ENCODE assay signal across 8 cellular contexts in the genomic region with DNA sequence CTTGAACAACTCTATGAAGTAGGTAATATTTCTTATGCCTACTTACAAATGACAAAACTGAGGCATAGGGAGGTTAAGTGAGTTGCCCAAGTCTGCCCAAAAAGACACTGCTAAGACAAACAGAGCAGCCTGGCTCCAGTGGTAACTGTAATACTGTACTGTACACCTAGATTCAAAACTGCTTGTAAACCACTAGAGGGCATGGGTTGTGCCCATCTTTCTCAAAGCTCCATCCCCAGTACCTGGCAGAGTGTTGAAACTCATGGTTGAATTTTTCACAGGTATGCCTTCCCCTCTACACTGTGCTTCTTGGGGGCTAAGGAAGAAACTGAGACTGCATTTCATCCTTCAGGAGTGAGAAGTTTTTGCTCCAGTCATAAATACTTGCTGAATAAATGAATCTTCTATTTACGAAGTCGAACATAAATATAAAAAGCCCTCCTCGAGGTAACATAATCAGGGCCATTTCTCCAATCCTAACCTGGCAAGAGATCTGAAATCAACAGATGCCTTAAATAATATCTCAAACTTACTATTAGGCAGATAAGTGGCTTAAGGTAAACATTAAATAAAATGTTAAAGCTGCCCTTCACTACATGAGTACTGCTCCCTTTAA. TPM values are rescaled to one million over a fixed set of nuclear protein-coding genes. Genes with fewer than 3 reads are reported as not detected.
DNase-seq lines count a peak whose midpoint lies in the region; ATAC-seq lines count a peak whose summit lies in the region.

No MANE protein-coding gene starts in this region.

- DNase-seq in Ammon's horn (ENCODE audit: low spot score) = peak; percentile 76
- DNase-seq in OCI-M1 (lab: John Stamatoyannopoulos, UW) = peak; percentile 64
- DNase-seq in Right ventricle myocardium superior = no peak
- DNase-seq in putamen (ENCODE audit: low spot score) = peak; percentile 29
- no peak for DNase-seq in iPS-NIHi7 (ENCODE audit: extremely low spot score)

- intact Hi-C loops in Right ventricle myocardium superior (cut with DNase I) = no loop called here

- no peaks in the 10 kb centered on the region for H3K9me3 Mint-ChIP-seq in IgD-negative memory B cell
- H3K9me3 Mint-ChIP-seq in activated naive CD4-positive, alpha-beta T cell treated with anti-CD3 and anti-CD28 coated beads, Interleukin-2, amount 50 U/mL, for 24 hours = no peaks in the 10 kb centered on the region

- H3K4me3 Mint-ChIP-seq in IgD-negative memory B cell = peak overlapping the region; percentile 69 to 100 (median 96)
- H3K4me3 Mint-ChIP-seq in activated naive CD4-positive, alpha-beta T cell treated with anti-CD3 and anti-CD28 coated beads, Interleukin-2, amount 50 U/mL, for 24 hours = peak overlapping the region; percentile 91

- peaks cover 30 to 37% (median 30%) of the 10 kb centered on the region in 3 donors for H3K4me1 Mint-ChIP-seq in IgD-negative memory B cell
- H3K4me1 Mint-ChIP-seq in activated naive CD4-positive, alpha-beta T cell treated with anti-CD3 and anti-CD28 coated beads, Interleukin-2, amount 50 U/mL, for 24 hours = peaks cover 42% of the 10 kb centered on the region

- peak overlapping the region; percentile 78 to 95 (median 86) for H3K27ac Mint-ChIP-seq in IgD-negative memory B cell
- H3K27ac Mint-ChIP-seq in activated naive CD4-positive, alpha-beta T cell treated with anti-CD3 and anti-CD28 coated beads, Interleukin-2, amount 50 U/mL, for 24 hours = peak overlapping the region; percentile 10

- no peaks in the 10 kb centered on the region for H3K27me3 Mint-ChIP-seq in IgD-negative memory B cell
- no peaks in the 10 kb centered on the region for H3K27me3 Mint-ChIP-seq in activated naive CD4-positive, alpha-beta T cell treated with anti-CD3 and anti-CD28 coated beads, Interleukin-2, amount 50 U/mL, for 24 hours

- H3K36me3 Mint-ChIP-seq in IgD-negative memory B cell = peaks cover 4% of the 10 kb centered on the region
- peaks cover 5% of the 10 kb centered on the region for H3K36me3 Mint-ChIP-seq in activated naive CD4-positive, alpha-beta T cell treated with anti-CD3 and anti-CD28 coated beads, Interleukin-2, amount 50 U/mL, for 24 hours

- peak; percentile 57 for ATAC-seq in GM18861 (IDR thresholded peaks at IDR 0.05; ENCODE audit: unreplicated experiment)
- peak; percentile 54 for ATAC-seq in Right ventricle myocardium superior (ENCODE audit: poor library complexity)

RNA-seq across cellular contexts. Expression of gene PPP4R1, which starts 2.0 kb away (rescaled TPM):
- polyA plus RNA-seq in IgD-negative memory B cell = 12.6 TPM
- total RNA-seq in Right ventricle myocardium superior = 55.4 TPM

Comparison
In these comparisons a context has a peak if more than half of its experiments do, and no peak if none do; other contexts are left out.
1. DNase-seq: peak in Ammon's horn (single experiment), OCI-M1 (single experiment) and putamen (single experiment); none in Right ventricle myocardium superior (single experiment) and iPS-NIHi7 (single experiment).